Comparison of ENCODE assay signal across 8 cellular contexts in genomic region chr1:41739061-41739955, GRCh38.
DNase-seq lines count a peak whose midpoint lies in the region; ATAC-seq and TF ChIP-seq lines count a peak whose summit lies in the region.

No MANE protein-coding gene starts in this region.

- H2AFZ ChIP-seq in GM23248 = no peak overlapping the region

- peak overlapping the region; percentile 77 for H3K4me3 Mint-ChIP-seq in activated naive CD8-positive, alpha-beta T cell treated with anti-CD3 and anti-CD28 coated beads, Interleukin-2, amount 50 U/mL, for 24 hours

- no peaks in the 10 kb centered on the region for H3K27me3 Mint-ChIP-seq in activated naive CD8-positive, alpha-beta T cell treated with anti-CD3 and anti-CD28 coated beads, Interleukin-2, amount 50 U/mL, for 24 hours

- in situ Hi-C loops in GM23248 (cut with MboI) = no loop called here

- H3K27me3 ChIP-seq in GM23248 (replicated peaks; ENCODE audit: insufficient read depth) = no peaks in the 10 kb centered on the region

- no peaks in the 10 kb centered on the region for H3K36me3 Mint-ChIP-seq in activated naive CD8-positive, alpha-beta T cell treated with anti-CD3 and anti-CD28 coated beads, Interleukin-2, amount 50 U/mL, for 24 hours (ENCODE audit: low read depth)

- peaks cover 21% of the 10 kb centered on the region for H3K4me1 ChIP-seq in GM23248 (ENCODE audit: insufficient read depth)

- H3F3A ChIP-seq in GM23248 (ENCODE audit: insufficient read depth) = peaks cover 21% of the 10 kb centered on the region

- WGBS in GM23248 (ENCODE audit: low coverage in 1 of 2, low lambda C conversion rate in 2 of 2, missing lambda C conversion rate in 2 of 2), 2 experiments = 75% methylated on average over 21 of the region's 21 CpGs

- H3K27ac Mint-ChIP-seq in activated naive CD8-positive, alpha-beta T cell treated with anti-CD3 and anti-CD28 coated beads, Interleukin-2, amount 50 U/mL, for 24 hours = peak overlapping the region; percentile 95

- H3K36me3 ChIP-seq in GM23248 (ENCODE audit: low read depth) = no peaks in the 10 kb centered on the region

- no peak for TF ChIP-seq CTCF in GM10266 (IDR thresholded peaks at IDR 0.05; ENCODE audit: control insufficient read depth, insufficient read depth, low read depth, missing control alignments)

- no peak overlapping the region for H3K27ac ChIP-seq in GM23248

- no peaks in the 10 kb centered on the region for H3K9me2 ChIP-seq in GM23248 (ENCODE audit: insufficient read depth)

- ATAC-seq in HG02973 (IDR thresholded peaks at IDR 0.05; ENCODE audit: unreplicated experiment) = peak; percentile 49
- ATAC-seq in activated naive CD8-positive, alpha-beta T cell treated with anti-CD3 and anti-CD28 coated beads, Interleukin-2, amount 50 U/mL, for 24 hours = peak; percentile 48

- H3K9me3 Mint-ChIP-seq in activated naive CD8-positive, alpha-beta T cell treated with anti-CD3 and anti-CD28 coated beads, Interleukin-2, amount 50 U/mL, for 24 hours = no peaks in the 10 kb centered on the region

- peak; percentile 64 for DNase-seq in GM10266 (ENCODE audit: extremely low spot score)
- peak; percentile 34 for DNase-seq in T follicular helper cell (ENCODE audit: low read depth)
- DNase-seq in activated naive CD8-positive, alpha-beta T cell treated with anti-CD3 and anti-CD28 coated beads, Interleukin-2, amount 50 U/mL, for 24 hours = peak; percentile 90
- peak; percentile 94 for DNase-seq in iris pigment epithelial cell (ENCODE audit: low read depth)
- DNase-seq in stimulated activated CD4-positive, alpha-beta T cell treated with anti-CD3 and anti-CD28 coated beads, Interleukin-2, amount 100 ng/mL, for 48 hours = peak; percentile 76 to 80
- no peak for DNase-seq in NCI-H2196 (lab: John Stamatoyannopoulos, UW; ENCODE audit: unreplicated experiment)
- DNase-seq in GM23248 = no peak

- no peaks in the 10 kb centered on the region for H3K79me2 ChIP-seq in GM23248 (ENCODE audit: insufficient read depth)

- H3K4me3 ChIP-seq in GM23248 = no peak overlapping the region

- H3K9ac ChIP-seq in GM23248 = no peak overlapping the region

- H3K4me1 Mint-ChIP-seq in activated naive CD8-positive, alpha-beta T cell treated with anti-CD3 and anti-CD28 coated beads, Interleukin-2, amount 50 U/mL, for 24 hours = peaks cover 100% of the 10 kb centered on the region

- no peaks in the 10 kb centered on the region for H3K9me3 ChIP-seq in GM23248 (ENCODE audit: low read depth)

- H3K4me2 ChIP-seq in GM23248 (ENCODE audit: unreplicated experiment) = no peak overlapping the region

- H4K20me1 ChIP-seq in GM23248 (ENCODE audit: insufficient read depth) = no peaks in the 10 kb centered on the region

Comparison
In these comparisons a context has a peak if more than half of its experiments do, and no peak if none do; other contexts are left out.
1. DNase-seq: peak in GM10266 (single experiment), T follicular helper cell (single experiment), activated naive CD8-positive, alpha-beta T cell treated with anti-CD3 and anti-CD28 coated beads, Interleukin-2, amount 50 U/mL, for 24 hours (single experiment), iris pigment epithelial cell (single experiment) and stimulated activated CD4-positive, alpha-beta T cell treated with anti-CD3 and anti-CD28 coated beads, Interleukin-2, amount 100 ng/mL, for 48 hours (2 of 2); none in NCI-H2196 (single experiment) and GM23248 (single experiment).